In the genomic region with DNA sequence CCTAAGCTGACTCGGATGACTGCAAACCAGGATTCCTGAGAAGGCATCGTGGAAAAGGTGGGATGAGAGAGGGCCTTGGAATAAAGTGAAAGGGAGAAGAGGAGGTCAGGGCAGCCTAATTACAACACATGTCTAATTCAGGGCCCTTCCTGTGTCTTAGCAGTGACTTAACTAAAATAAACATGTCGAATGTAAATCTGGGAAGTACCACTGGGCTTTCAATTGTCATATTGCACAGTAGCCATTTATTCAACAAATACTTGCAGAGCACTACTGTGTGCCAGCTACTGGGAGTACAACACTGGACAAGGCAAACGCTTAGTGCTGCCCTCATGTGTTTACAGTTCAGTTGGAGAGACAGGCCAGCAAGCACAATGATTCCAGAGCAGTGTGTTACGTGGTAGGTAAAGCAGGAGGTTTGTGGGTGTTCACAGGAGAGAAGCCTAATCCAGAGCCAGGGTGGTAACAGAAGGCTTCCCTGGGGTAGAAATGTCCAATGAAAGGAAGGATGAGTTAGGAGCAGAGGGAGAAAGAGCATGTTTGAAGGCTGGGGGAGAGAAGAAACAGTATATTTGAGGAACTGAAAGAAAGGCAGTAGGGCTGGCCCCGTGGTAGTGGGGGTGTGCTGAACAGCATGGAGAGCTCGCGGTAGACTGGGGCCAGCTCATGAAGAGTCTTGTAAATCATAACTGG, we compare ENCODE assay signal across 8 cellular contexts. TPM values are rescaled to one million over a fixed set of nuclear protein-coding genes. Genes with fewer than 3 reads are reported as not detected.
DNase-seq lines count a peak whose midpoint lies in the region; ATAC-seq lines count a peak whose summit lies in the region.

No MANE protein-coding gene starts in this region.

- H3K4me1 ChIP-seq in effector memory CD4-positive, alpha-beta T cell (ENCODE audit: control insufficient read depth, insufficient read depth, low read length, poor library complexity, severe bottlenecking): no peaks in the 10 kb centered on the region

- ATAC-seq in GM18868 (IDR thresholded peaks at IDR 0.05; ENCODE audit: unreplicated experiment) (peak; percentile 98), HG02938 (IDR thresholded peaks at IDR 0.05; ENCODE audit: unreplicated experiment) (peak; percentile 94), esophagus mucosa (peak; percentile 50), sciatic nerve (peak; percentile 41)

- DNase-seq in NOMO-1 treated with DMSO at 0.1 percent for 48 hours (lab: John Stamatoyannopoulos, UW; ENCODE audit: unreplicated experiment) (peak; percentile 83), sciatic nerve (ENCODE audit: low spot score) (no peak), cerebellar nuclear complex (lab: John Stamatoyannopoulos, UW) (no peak), NCI-H510A (lab: John Stamatoyannopoulos, UW) (no peak)
- no peak for DNase-seq in effector memory CD4-positive, alpha-beta T cell

- H3K9me3 ChIP-seq in effector memory CD4-positive, alpha-beta T cell (ENCODE audit: control insufficient read depth, low read length): no peaks in the 10 kb centered on the region

- H3K36me3 ChIP-seq in effector memory CD4-positive, alpha-beta T cell (ENCODE audit: control insufficient read depth, insufficient read depth, low read length): no peaks in the 10 kb centered on the region

- no peak overlapping the region for H3K27ac ChIP-seq in effector memory CD4-positive, alpha-beta T cell (ENCODE audit: insufficient read depth, low read length, poor library complexity, severe bottlenecking)

- no peak overlapping the region for H3K4me3 ChIP-seq in effector memory CD4-positive, alpha-beta T cell (ENCODE audit: insufficient read depth, low read depth, low read length, poor library complexity, severe bottlenecking)

- H3K27me3 ChIP-seq in effector memory CD4-positive, alpha-beta T cell (replicated peaks; ENCODE audit: control insufficient read depth, insufficient read depth, low read length, poor library complexity, severe bottlenecking): no peaks in the 10 kb centered on the region

- intact Hi-C loops in sciatic nerve (cut with DNase I): no loop called here

RNA-seq across cellular contexts. Expression of a gene that starts 38.0 kb away (rescaled TPM):
- total RNA-seq in esophagus mucosa (19.2 TPM), sciatic nerve (42.6 TPM)

Comparison
In these comparisons a context has a peak if more than half of its experiments do, and no peak if none do; other contexts are left out.
1. ATAC-seq: peak in every context shown above with its lines; median percentile 98 in GM18868; 94 in HG02938; 50 in esophagus mucosa; 41 in sciatic nerve.